11 cellular contexts compared by ENCODE assay signal in the genomic region with DNA sequence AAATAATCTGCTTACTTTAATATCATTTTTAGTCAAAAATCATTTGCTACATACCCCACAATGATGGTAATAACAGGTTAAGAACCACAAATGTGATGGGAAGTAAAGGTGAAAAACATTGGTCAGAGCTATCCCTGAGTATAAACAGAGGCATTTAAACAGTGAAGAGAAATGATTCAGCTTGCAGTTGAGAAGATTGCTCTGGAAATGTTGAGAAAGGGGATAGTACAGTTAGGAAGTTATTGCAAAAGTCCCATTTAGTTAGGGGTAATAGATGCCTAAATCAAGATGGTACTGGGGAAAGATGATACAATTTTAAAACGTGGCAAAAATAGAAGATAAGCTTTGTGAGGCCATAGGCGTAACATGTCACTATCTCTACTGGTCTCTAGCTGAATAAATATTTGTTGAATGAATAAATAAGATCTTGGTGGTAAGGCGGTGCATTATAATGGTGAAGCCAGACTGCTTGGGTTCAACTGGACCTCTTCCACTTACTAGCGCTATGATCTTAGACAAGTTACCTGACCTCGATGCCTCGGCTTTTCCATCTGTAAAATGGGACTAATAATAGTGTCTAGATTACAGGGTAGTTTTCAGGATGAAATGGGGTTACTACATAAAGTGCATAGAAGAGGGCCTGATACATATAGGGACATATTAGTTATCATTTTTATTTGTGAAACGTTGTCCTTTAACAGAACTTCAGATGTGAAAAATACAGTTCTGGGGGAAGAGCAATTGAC. TPM values are rescaled to one million over a fixed set of nuclear protein-coding genes. Genes with fewer than 3 reads are reported as not detected.
DNase-seq lines count a peak whose midpoint lies in the region; TF ChIP-seq lines count a peak whose summit lies in the region.
"Had no signal": no experiment of that assay in that cellular context is flagged by ENCODE, and none has a peak within 500 bp of the region (broad histone marks: within the 10 kb centered on the region; RNA-seq: fewer than 3 reads in every experiment).

No MANE protein-coding gene starts in this region.

- H3K36me3 ChIP-seq in BLaER1, result peaks cover 16% of the 10 kb centered on the region
- H3K36me3 ChIP-seq in PC-9 (ENCODE audit: low read depth), result peaks cover 20% of the 10 kb centered on the region
- H3K36me3 ChIP-seq in neuron (ENCODE audit: insufficient read depth, low read length), result peaks cover 12% of the 10 kb centered on the region

- H3K27me3 ChIP-seq in BLaER1 (no peaks in the 10 kb centered on the region), PC-9 (ENCODE audit: insufficient read depth, low read depth) (no peaks in the 10 kb centered on the region), neuron (ENCODE audit: insufficient read depth, low read length) (no peaks in the 10 kb centered on the region)

- CTCF ChIA-PET in PC-9 (lab: Charles Lee), result interaction anchor here (0.7 kb wide), 2 partner anchors 48 to 73 kb away, joined by 3 to 4 read pairs; no protein-coding TSS in a partner anchor

- H3K27ac Mint-ChIP-seq in endothelial cell (ENCODE audit: unreplicated experiment), result peak overlapping the region; percentile 45

- POLR2A ChIA-PET in PC-9 (lab: Charles Lee; ENCODE audit: unreplicated experiment), result interaction anchor here (0.6 to 0.7 kb wide), 4 partner anchors 19 to 823 kb away, joined by 3 to 8 read pairs (median 6); no protein-coding TSS in a partner anchor

- peaks cover 25% of the 10 kb centered on the region for H3F3A ChIP-seq in PC-9 (ENCODE audit: insufficient read depth, low read depth)

- H3K4me1 Mint-ChIP-seq in endothelial cell (ENCODE audit: unreplicated experiment), result peaks cover 38% of the 10 kb centered on the region

- H3K4me3 ChIP-seq in BLaER1 (no peak overlapping the region), PC-9 (peak overlapping the region; percentile 100; the same call in 1 of the 2 replicates), neuron (ENCODE audit: low read length) (no peak overlapping the region)

- H3K4me2 ChIP-seq in BLaER1 (peak overlapping the region; percentile 92; the same call in 1 of the 2 replicates), PC-9 (peak overlapping the region; percentile 90)

- peaks cover 33% of the 10 kb centered on the region for H3K79me2 ChIP-seq in PC-9 (ENCODE audit: low read depth)

- H3K36me3 Mint-ChIP-seq in endothelial cell (ENCODE audit: low read depth, unreplicated experiment), result peaks cover 24% of the 10 kb centered on the region

- H3K4me1 ChIP-seq in BLaER1, result peaks cover 31% of the 10 kb centered on the region
- H3K4me1 ChIP-seq in PC-9 (replicated peaks; ENCODE audit: insufficient read depth), result peaks cover 42% of the 10 kb centered on the region
- H3K4me1 ChIP-seq in neuron (ENCODE audit: insufficient read depth, low read length), result peaks cover 20% of the 10 kb centered on the region

- H3K9me3 ChIP-seq in BLaER1, result no peaks in the 10 kb centered on the region
- no peaks in the 10 kb centered on the region for H3K9me3 ChIP-seq in PC-9 (ENCODE audit: insufficient read depth, low read depth)
- no peaks in the 10 kb centered on the region for H3K9me3 ChIP-seq in neuron (ENCODE audit: low read length)

- H3K27me3 Mint-ChIP-seq in endothelial cell (ENCODE audit: unreplicated experiment), result peaks cover 19% of the 10 kb centered on the region

- no TSS peak for BruUV-seq in PC-9 (replicated peaks; lab: Mats Ljungman, UMichigan)

- no peak overlapping the region for H3K9ac ChIP-seq in BLaER1

- DNase-seq in PC-9, result no peak
- no peak for DNase-seq in endothelial cell (ENCODE audit: low spot score)
- no peak for DNase-seq in NCI-H774 (lab: John Stamatoyannopoulos, UW)
- no peak for DNase-seq in NCI-H2107 (lab: John Stamatoyannopoulos, UW)
- DNase-seq in activated effector memory CD4-positive, alpha-beta T cell treated with anti-CD3 and anti-CD28 coated beads, Interleukin-2, amount 50 U/mL, for 16 hours, result no peak
- DNase-seq in kidney tubule cell (ENCODE audit: low spot score), result no peak
- DNase-seq: DMS 273 treated with DMSO at 0.1 percent for 48 hours, NCI-H446 treated with DMSO at 0.1 percent for 48 hours had no signal

- intact Hi-C loops in PC-9 (cut with micrococcal nuclease; ENCODE audit: unreplicated experiment), result loop anchor here (2.0 to 5.0 kb wide), 4 partner anchors 45 to 232 kb away; no protein-coding TSS in a partner anchor

- H3K4me3 Mint-ChIP-seq in endothelial cell (ENCODE audit: unreplicated experiment), result peak overlapping the region; percentile 89

- no peak overlapping the region for H3K27ac ChIP-seq in BLaER1
- peak overlapping the region; percentile 93 for H3K27ac ChIP-seq in PC-9

- no peak for TF ChIP-seq CTCF in PC-9 (conservative IDR thresholded peaks at IDR 0.05)
- TF ChIP-seq CTCF in endothelial cell (IDR thresholded peaks at IDR 0.05; ENCODE audit: unreplicated experiment), result no peak

- H4K20me1 ChIP-seq in BLaER1 (peaks cover 29% of the 10 kb centered on the region), PC-9 (ENCODE audit: insufficient read depth) (peaks cover 23% of the 10 kb centered on the region)

- no peaks in the 10 kb centered on the region for H3K9me3 Mint-ChIP-seq in endothelial cell (ENCODE audit: unreplicated experiment)
- H3K9me3 Mint-ChIP-seq: activated naive CD4-positive, alpha-beta T cell treated with anti-CD3 and anti-CD28 coated beads, Interleukin-2, amount 50 U/mL, for 72 hours had no signal

- no peak overlapping the region for H2AFZ ChIP-seq in PC-9
- peak overlapping the region; percentile 74 for H2AFZ ChIP-seq in neuron (ENCODE audit: low read depth, low read length)

- no peaks in the 10 kb centered on the region for H3K9me2 ChIP-seq in PC-9 (ENCODE audit: insufficient read depth)

RNA-seq across cellular contexts. Expression of a gene that starts 2.0 kb away (rescaled TPM):
- total RNA-seq in PC-9 (2021) (274 and 300 TPM in 2 replicates), endothelial cell (ENCODE audit: unreplicated experiment) (302 TPM)

RNA-seq across cellular contexts. Expression of a gene that starts 54.8 kb away (rescaled TPM):
- total RNA-seq in PC-9 (2021), result 38.5 and 57.0 TPM in 2 replicates
- 92.6 TPM for total RNA-seq in endothelial cell (ENCODE audit: unreplicated experiment)
